8 cellular contexts compared by ENCODE assay signal in genomic region chr14:50059773-50060629, GRCh38. TPM values are rescaled to one million over a fixed set of nuclear protein-coding genes. Genes with fewer than 3 reads are reported as not detected.
A peak's percentile ranks its signal among the peaks of the same experiment; 100 is the strongest.
DNase-seq lines count a peak whose midpoint lies in the region; ATAC-seq and TF ChIP-seq lines count a peak whose summit lies in the region.

No MANE protein-coding gene starts in this region.

- H3K36me3 ChIP-seq in PC-3 (ENCODE audit: low read depth, low read length) = no peaks in the 10 kb centered on the region
- H3K36me3 ChIP-seq in psoas muscle (ENCODE audit: insufficient read depth in 1 of 2, low read depth in 1 of 2) = no peaks in the 10 kb centered on the region

- intact Hi-C loops in PC-3 (cut with micrococcal nuclease) (loop anchor here (5.0 kb wide), 2 partner anchors 163 to 193 kb away; no protein-coding TSS in a partner anchor), psoas muscle (cut with DNase I) (no loop called here)

- CTCF ChIA-PET in PC-3 (lab: Charles Lee) = interaction anchor here (1.7 kb wide), 1 partner anchor 16 kb away, joined by 4 read pairs; no protein-coding TSS in a partner anchor

- H3K4me2 ChIP-seq in PC-3 (ENCODE audit: low read length) = peak overlapping the region; percentile 61

- ATAC-seq in PC-3 (no peak), psoas muscle (no peak), GM19324 (IDR thresholded peaks at IDR 0.05; ENCODE audit: low FRiP score, unreplicated experiment) (no peak), HG03378 (IDR thresholded peaks at IDR 0.05; ENCODE audit: unreplicated experiment) (no peak), HG03520 (IDR thresholded peaks at IDR 0.05; ENCODE audit: unreplicated experiment) (no peak)

- peaks cover 9% of the 10 kb centered on the region for H3K27me3 Mint-ChIP-seq in endothelial cell (ENCODE audit: unreplicated experiment)

- POLR2A ChIA-PET in PC-3 (lab: Charles Lee; ENCODE audit: unreplicated experiment) = no interaction called here

- peak overlapping the region; percentile 96 for H3K27ac ChIP-seq in PC-3 (ENCODE audit: low read length)
- peak overlapping the region; percentile 62 for H3K27ac ChIP-seq in psoas muscle

- no peaks in the 10 kb centered on the region for H3K9me3 ChIP-seq in PC-3 (ENCODE audit: low read length)
- no peaks in the 10 kb centered on the region for H3K9me3 ChIP-seq in psoas muscle

- H3K36me3 Mint-ChIP-seq in endothelial cell (ENCODE audit: low read depth, unreplicated experiment) = peaks cover 6% of the 10 kb centered on the region

- H3K4me1 ChIP-seq in PC-3 (ENCODE audit: insufficient read depth, low read length) (peaks cover 38% of the 10 kb centered on the region), psoas muscle (peaks cover 4% of the 10 kb centered on the region)

- no peaks in the 10 kb centered on the region for H4K20me1 ChIP-seq in PC-3 (ENCODE audit: low read length)

- H3K9me2 ChIP-seq in PC-3 (replicated peaks; ENCODE audit: low read length) = no peaks in the 10 kb centered on the region

- DNase-seq in Daoy (ENCODE audit: low read depth) (peak; percentile 58), PC-3 (no peak), endothelial cell (ENCODE audit: low spot score) (no peak), psoas muscle (no peak)
- DNase-seq in stimulated activated CD4-positive, alpha-beta T cell treated with anti-CD3 and anti-CD28 coated beads, Interleukin-4, amount 100 ng/mL, for 4 hours = no peak

- TF ChIP-seq CTCF in PC-3 (conservative IDR thresholded peaks at IDR 0.05; ENCODE audit: low read depth, low read length) = no peak
- no peak for TF ChIP-seq CTCF in endothelial cell (IDR thresholded peaks at IDR 0.05; ENCODE audit: unreplicated experiment)
- TF ChIP-seq CTCF in psoas muscle (IDR thresholded peaks at IDR 0.05) = no peak

- WGBS in psoas muscle, 3 donors = 82 to 86% (median 85%) methylated on average over 12 of the region's 12 CpGs

- H3K79me2 ChIP-seq in PC-3 (ENCODE audit: low read length) = no peaks in the 10 kb centered on the region

- no TSS peak for BruUV-seq in PC-3 (replicated peaks; lab: Mats Ljungman, UMichigan)

- H3K4me1 Mint-ChIP-seq in endothelial cell (ENCODE audit: unreplicated experiment) = peaks cover 52% of the 10 kb centered on the region

- no peak overlapping the region for H3K4me3 Mint-ChIP-seq in endothelial cell (ENCODE audit: unreplicated experiment)

- H3K27me3 ChIP-seq in PC-3 (ENCODE audit: low read length) = no peaks in the 10 kb centered on the region
- no peaks in the 10 kb centered on the region for H3K27me3 ChIP-seq in psoas muscle (ENCODE audit: insufficient read depth in 3 of 3, low read length in 2 of 3)

- peak overlapping the region; percentile 96 for H3K27ac Mint-ChIP-seq in endothelial cell (ENCODE audit: unreplicated experiment)

- no peak overlapping the region for H3K4me3 ChIP-seq in PC-3 (ENCODE audit: low read length)
- no peak overlapping the region for H3K4me3 ChIP-seq in psoas muscle

- 0 out of 2 replicates have a peak overlapping the region, but pooled peaks have one; percentile 70 for H2AFZ ChIP-seq in PC-3 (ENCODE audit: low read length)

- H3K9ac ChIP-seq in PC-3 (ENCODE audit: low read length) = peak overlapping the region; percentile 88

- H3K9me3 Mint-ChIP-seq in endothelial cell (ENCODE audit: unreplicated experiment) = no peaks in the 10 kb centered on the region

- H3F3A ChIP-seq in PC-3 (ENCODE audit: low read length, unreplicated experiment) = peaks cover 5% of the 10 kb centered on the region

RNA-seq across cellular contexts. Expression of gene VCPKMT, which starts 56.4 kb away (rescaled TPM):
- total RNA-seq in Daoy (2014; rRNA removed; shearing (Covaris generic)) = 14.5 and 18.8 TPM in 2 replicates
- 8.2 and 8.8 TPM in 2 replicates for total RNA-seq in PC-3 (2014; rRNA removed)
- 8.1 TPM for total RNA-seq in endothelial cell (ENCODE audit: unreplicated experiment)
- 1 to 10 TPM; 1.8 to 6.3 (median 3.3) TPM for total RNA-seq in psoas muscle
- polyA plus RNA-seq in psoas muscle = 1 to 10 TPM; 4.6 to 8.2 (median 8.0) TPM
